In genomic region chr18:9876867-9877654, GRCh38 we compare ENCODE assay signal across 1 cellular context.
TF ChIP-seq lines count a peak whose summit lies in the region.

No MANE protein-coding gene starts in this region.

TF ChIP-seq in SK-N-SH, 30 proteins besides CTCF, POLR2A, EP300 and RAD21 (continued from another document):
- TF ChIP-seq MAX (IDR thresholded peaks at IDR 0.05; ENCODE audit: low read depth) (peak; percentile 64), ELF1 (IDR thresholded peaks at IDR 0.05) (no peak), NFIC (IDR thresholded peaks at IDR 0.05; ENCODE audit: borderline replicate concordance) (peak; percentile 9; the same call in 1 of the 2 replicates), FOXJ3 (CRISPR knock-in tag; IDR thresholded peaks at IDR 0.05) (no peak), RXRA (IDR thresholded peaks at IDR 0.05; ENCODE audit: borderline replicate concordance, low read depth) (peak; percentile 60; the same call in 1 of the 2 replicates), CHD2 (IDR thresholded peaks at IDR 0.05; ENCODE audit: low read length, partially characterized antibody) (no peak), USF1 (IDR thresholded peaks at IDR 0.05; ENCODE audit: borderline replicate concordance, low read depth) (no peak), FOSL2 (IDR thresholded peaks at IDR 0.05; ENCODE audit: borderline replicate concordance, low read depth) (peak; percentile 66; the same call in 1 of the 2 replicates), USF2 (IDR thresholded peaks at IDR 0.05; ENCODE audit: borderline replicate concordance, low read depth, low read length) (no peak), NRF1 (IDR thresholded peaks at IDR 0.05; ENCODE audit: low read depth, low read length) (no peak), REST (IDR thresholded peaks at IDR 0.05; ENCODE audit: low read depth, low read length) (no peak), TEAD4 (IDR thresholded peaks at IDR 0.05; ENCODE audit: borderline replicate concordance, insufficient read depth) (0 out of 2 replicates have a peak, but pooled peaks have one; percentile 55), FOXM1 (IDR thresholded peaks at IDR 0.05; ENCODE audit: low read depth) (peak; percentile 74), RCOR1 (IDR thresholded peaks at IDR 0.05; ENCODE audit: low read length) (no peak), EZH2phosphoT487 (IDR thresholded peaks at IDR 0.05; ENCODE audit: borderline replicate concordance, low read depth) (no peak), IRF3 (IDR thresholded peaks at IDR 0.05; ENCODE audit: low read depth, low read length) (no peak), JUND (IDR thresholded peaks at IDR 0.05) (peak; percentile 31)
